ENCODE assay signal across 10 cellular contexts in genomic region chr9:36074870-36075532, GRCh38. TPM values are rescaled to one million over a fixed set of nuclear protein-coding genes. Genes with fewer than 3 reads are reported as not detected.
DNase-seq lines count a peak whose midpoint lies in the region; ATAC-seq, FAIRE-seq and TF ChIP-seq lines count a peak whose summit lies in the region.
"Had no signal": no experiment of that assay in that cellular context is flagged by ENCODE, and none has a peak within 500 bp of the region (broad histone marks: within the 10 kb centered on the region; RNA-seq: fewer than 3 reads in every experiment).

No MANE protein-coding gene starts in this region.

- peak overlapping the region; percentile 7; the same call in 1 of the 3 replicates for H2BK15ac ChIP-seq in IMR-90 (ENCODE audit: low read depth, low read length)

- no peak for TF ChIP-seq RAD21 in IMR-90 (IDR thresholded peaks at IDR 0.05; ENCODE audit: low read length)

- H3K4me2 ChIP-seq in IMR-90 (ENCODE audit: low read depth, low read length): no peak overlapping the region
- H3K4me2 ChIP-seq: GM23338 had no signal

- H3K14ac ChIP-seq in IMR-90 (replicated peaks; ENCODE audit: low read depth, low read length): peak overlapping the region; percentile 79

- peak overlapping the region; percentile 63 for H2AFZ ChIP-seq in IMR-90 (replicated peaks; ENCODE audit: low read length, poor library complexity)
- H2AFZ ChIP-seq: GM23338 had no signal

- H3K56ac ChIP-seq in IMR-90 (ENCODE audit: extremely low read depth, insufficient read depth, low read length): peak overlapping the region; percentile 48; the same call in 1 of the 2 replicates

- H4K20me1 ChIP-seq in IMR-90 (ENCODE audit: insufficient read depth, low read length): peaks cover 9% of the 10 kb centered on the region; the same call in 1 of the 2 replicates

- H3K79me1 ChIP-seq in IMR-90 (ENCODE audit: low read depth in 1 of 2, low read length in 2 of 2): peaks cover 30 to 56% of the 10 kb centered on the region in 2 experiments

- H3K27me3 Mint-ChIP-seq in CD14-positive monocyte (ENCODE audit: low read depth in 3 of 3): no peaks in the 10 kb centered on the region

- peak overlapping the region in 1 of 2 experiments; percentile 65; a peak in 2 of 4 replicates for H4K8ac ChIP-seq in IMR-90 (ENCODE audit: low read depth in 2 of 2, low read length in 2 of 2)

- intact Hi-C loops in IMR-90 (cut with micrococcal nuclease) (no loop called here), CD14-positive monocyte (cut with micrococcal nuclease) (no loop called here)

- CTCF ChIA-PET in IMR-90 (lab: Yijun Ruan, JAX): interaction anchor here (1.1 kb wide), 1 partner anchor 21 kb away, joined by 6 read pairs; no protein-coding TSS in a partner anchor

- no peak overlapping the region for H4K5ac ChIP-seq in IMR-90 (ENCODE audit: low read depth, low read length)

- TF ChIP-seq POLR2A in IMR-90 (IDR thresholded peaks at IDR 0.05; ENCODE audit: low read depth, low read length): no peak

- peak overlapping the region; percentile 26 for H2BK120ac ChIP-seq in IMR-90 (ENCODE audit: low read depth, low read length)

- peak overlapping the region; percentile 76 for H3K4ac ChIP-seq in IMR-90 (ENCODE audit: low read depth, low read length)

- no peak for TF ChIP-seq CTCF in IMR-90 (conservative IDR thresholded peaks at IDR 0.05; ENCODE audit: low read depth, low read length)
- TF ChIP-seq CTCF in CD14-positive monocyte (IDR thresholded peaks at IDR 0.05): no peak

- H2AK9ac ChIP-seq in IMR-90 (replicated peaks; ENCODE audit: low read depth, low read length, poor library complexity): peak overlapping the region; percentile 53

- no CpG with 5 or more reads among the region's 2 CpGs for WGBS in IMR-90 (ENCODE audit: extremely low coverage in 2 of 2, insufficient read length in 1 of 2), 2 experiments

- no peaks in the 10 kb centered on the region for H3K27me3 ChIP-seq in IMR-90 (ENCODE audit: control insufficient read depth, insufficient read depth, low read length)

- peak overlapping the region; percentile 86 for H2AK5ac ChIP-seq in IMR-90 (ENCODE audit: low read depth, low read length)

- DNase-seq in IMR-90 (peak; percentile 89), brain pericyte (ENCODE audit: low read depth, low spot score) (peak; percentile 43), substantia nigra (lab: John Stamatoyannopoulos, UW) (peak in 44 of 49 donors; percentile 4 to 78 (median 46)), CD14-positive monocyte (ENCODE audit: low spot score) (no peak), mesenteric fat pad (ENCODE audit: low spot score) (no peak), NCI-H748 treated with DMSO at 0.1 percent for 48 hours (lab: John Stamatoyannopoulos, UW) (no peak)
- no peak for DNase-seq in stimulated activated CD4-positive, alpha-beta T cell treated with anti-CD3 and anti-CD28 coated beads, Interleukin-15, amount 100 ng/mL, for 24 hours

- H3K23ac ChIP-seq in IMR-90 (ENCODE audit: low read depth, low read length): peak overlapping the region; percentile 80

- peaks cover 14% of the 10 kb centered on the region for H3K9me1 ChIP-seq in IMR-90 (ENCODE audit: insufficient read depth, low read length)

- no peaks in the 10 kb centered on the region for H3K9me3 Mint-ChIP-seq in CD14-positive monocyte
- H3K9me3 Mint-ChIP-seq: GM23338; T-helper 2 cell treated with Interferon-gamma antibody and Interleukin-4, amounts not matched to agents 5 μg/mL and 100 μg/mL, for 36 hours had no signal

- ATAC-seq in IMR-90 (ENCODE audit: low read depth): peak; percentile 90
- ATAC-seq: GM23338 had no signal

- BruUV-seq in IMR-90 (replicated peaks; lab: Mats Ljungman, UMichigan): no TSS peak

- H3K4me3 ChIP-seq in IMR-90 (ENCODE audit: insufficient read depth, low read depth, low read length): no peak overlapping the region
- H3K4me3 ChIP-seq: GM23338 had no signal

- H3K36me3 Mint-ChIP-seq in CD14-positive monocyte: peaks cover 6 to 10% of the 10 kb centered on the region in 2 donors

- peaks cover 16% of the 10 kb centered on the region for H3K36me3 ChIP-seq in IMR-90 (ENCODE audit: control insufficient read depth, insufficient read depth, low read length)

- H2BK5ac ChIP-seq in IMR-90 (ENCODE audit: low read depth, low read length, poor library complexity, severe bottlenecking): peak overlapping the region; percentile 80

- H3K4me3 Mint-ChIP-seq in CD14-positive monocyte: no peak overlapping the region
- H3K4me3 Mint-ChIP-seq: GM23338; T-helper 2 cell treated with Interferon-gamma antibody and Interleukin-4, amounts not matched to agents 5 μg/mL and 100 μg/mL, for 36 hours had no signal

- dilution Hi-C loops in IMR-90 (cut with HindIII; ENCODE audit: low sequenced_read_pairs, unreplicated experiment): no loop called here

- peak overlapping the region; percentile 49; the same call in 1 of the 2 replicates for H3K18ac ChIP-seq in IMR-90 (ENCODE audit: low read depth, low read length)

- H3K27ac Mint-ChIP-seq in CD14-positive monocyte: peak overlapping the region in 1 of 7 donors; percentile 80
- H3K27ac Mint-ChIP-seq: GM23338; T-helper 2 cell treated with Interferon-gamma antibody and Interleukin-4, amounts not matched to agents 5 μg/mL and 100 μg/mL, for 36 hours had no signal

- peaks cover 11% of the 10 kb centered on the region for H3K4me1 Mint-ChIP-seq in CD14-positive monocyte
- H3K4me1 Mint-ChIP-seq: GM23338 had no signal

- no peaks in the 10 kb centered on the region for H3K9me3 ChIP-seq in IMR-90 (ENCODE audit: control insufficient read depth, insufficient read depth, low read length)

- H3K27ac ChIP-seq in IMR-90 (ENCODE audit: insufficient read depth, low read length) (peak overlapping the region; percentile 74), substantia nigra (ENCODE audit: low read depth, low read length, poor library complexity, severe bottlenecking) (no peak overlapping the region)

- peaks cover 12% of the 10 kb centered on the region for H3K4me1 ChIP-seq in IMR-90 (ENCODE audit: control insufficient read depth, insufficient read depth, low read length)

- H4K91ac ChIP-seq in IMR-90 (ENCODE audit: insufficient read depth, low read depth, low read length): peak overlapping the region; percentile 59

- peak overlapping the region; percentile 73; the same call in 1 of the 2 replicates for H2BK20ac ChIP-seq in IMR-90 (ENCODE audit: low read depth, low read length)

- H3K9ac ChIP-seq in IMR-90 (ENCODE audit: low read depth, low read length): no peak overlapping the region

- in situ Hi-C loops in IMR-90 (cut with MboI; ENCODE audit: low sequenced_read_pairs): no loop called here

- POLR2A ChIA-PET in IMR-90 (lab: Charles Lee; ENCODE audit: unreplicated experiment): no interaction called here

- peak; percentile 41 for FAIRE-seq in islet of Langerhans (lab: Jason Lieb, UNC)

TF ChIP-seq in IMR-90, 13 proteins besides CTCF, POLR2A, EP300 and RAD21:
- TF ChIP-seq MAFK (IDR thresholded peaks at IDR 0.05; ENCODE audit: low read depth, low read length) (no peak), USF2 (IDR thresholded peaks at IDR 0.05; ENCODE audit: low read depth, low read length) (peak; percentile 79; the same call in 1 of the 2 replicates), MXI1 (IDR thresholded peaks at IDR 0.05; ENCODE audit: borderline replicate concordance, low read depth, low read length) (peak; percentile 61; the same call in 1 of the 2 replicates)

RNA-seq across cellular contexts. Expression of gene RECK, which starts 38.3 kb away (rescaled TPM):
- total RNA-seq in IMR-90 (2012; rRNA removed) (23.5 and 27.2 TPM in 2 replicates), mesenteric fat pad (18.5 TPM)
- polyA plus RNA-seq in IMR-90 (2012; rRNA removed) (38.5 and 44.0 TPM in 2 replicates), CD14-positive monocyte (1 to 10 TPM; 5.1 to 5.2 TPM)
- polyA plus RNA-seq in IMR-90 (2012; cell fraction: cytosol; rRNA removed): 20.8 and 23.4 TPM in 2 replicates
- polyA plus RNA-seq in IMR-90 (2012; cell fraction: nucleus; rRNA removed; ENCODE audit: low replicate concordance): 17.3 and 54.7 TPM in 2 replicates

Comparison
In these comparisons a context has a peak if more than half of its experiments do, and no peak if none do; other contexts are left out.
1. DNase-seq: peak in IMR-90 (single experiment), brain pericyte (single experiment) and substantia nigra (44 of 49); none in stimulated activated CD4-positive, alpha-beta T cell treated with anti-CD3 and anti-CD28 coated beads, Interleukin-15, amount 100 ng/mL, for 24 hours (single experiment), CD14-positive monocyte (single experiment), mesenteric fat pad (single experiment) and NCI-H748 treated with DMSO at 0.1 percent for 48 hours (single experiment).